ENCODE assay signal across 1 cellular context in the genomic region with DNA sequence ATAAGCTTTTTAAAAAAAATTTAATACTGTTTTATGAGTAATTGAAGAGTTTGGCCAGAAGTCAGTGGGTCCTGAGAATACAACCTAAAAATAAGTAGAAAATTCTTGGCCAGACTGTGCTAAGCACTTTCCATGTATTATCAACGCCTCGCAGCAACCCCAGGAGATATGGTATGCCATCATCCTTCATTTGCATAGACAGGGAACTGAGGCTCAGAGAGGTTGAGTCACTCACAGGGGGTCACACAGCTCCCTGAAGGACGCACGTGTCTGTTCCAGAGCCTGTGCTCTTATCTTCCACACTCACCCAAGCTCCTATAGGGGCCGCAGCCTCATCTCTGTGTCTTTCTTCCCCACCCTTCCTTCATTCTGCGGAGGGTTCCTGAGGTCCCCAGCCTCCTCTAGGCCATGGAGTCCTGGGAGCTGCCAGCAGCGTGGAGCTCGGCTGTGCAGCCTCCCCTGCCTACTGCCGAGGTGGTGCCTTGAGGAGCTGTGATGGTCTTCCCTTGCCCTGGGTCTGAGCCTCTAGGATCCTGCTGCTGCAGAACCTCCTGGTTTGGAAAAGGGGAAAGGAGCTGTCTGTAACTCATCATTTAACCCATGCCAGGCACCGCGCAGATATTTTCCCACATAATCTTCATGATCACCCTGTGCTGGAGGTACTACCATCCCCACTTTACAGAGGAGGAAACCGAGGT.
TF ChIP-seq lines count a peak whose summit lies in the region.

No MANE protein-coding gene starts in this region.

TF ChIP-seq in K562, 482 proteins besides CTCF, POLR2A, EP300 and RAD21 (continued from another document):
- TF ChIP-seq, protein P1, sequence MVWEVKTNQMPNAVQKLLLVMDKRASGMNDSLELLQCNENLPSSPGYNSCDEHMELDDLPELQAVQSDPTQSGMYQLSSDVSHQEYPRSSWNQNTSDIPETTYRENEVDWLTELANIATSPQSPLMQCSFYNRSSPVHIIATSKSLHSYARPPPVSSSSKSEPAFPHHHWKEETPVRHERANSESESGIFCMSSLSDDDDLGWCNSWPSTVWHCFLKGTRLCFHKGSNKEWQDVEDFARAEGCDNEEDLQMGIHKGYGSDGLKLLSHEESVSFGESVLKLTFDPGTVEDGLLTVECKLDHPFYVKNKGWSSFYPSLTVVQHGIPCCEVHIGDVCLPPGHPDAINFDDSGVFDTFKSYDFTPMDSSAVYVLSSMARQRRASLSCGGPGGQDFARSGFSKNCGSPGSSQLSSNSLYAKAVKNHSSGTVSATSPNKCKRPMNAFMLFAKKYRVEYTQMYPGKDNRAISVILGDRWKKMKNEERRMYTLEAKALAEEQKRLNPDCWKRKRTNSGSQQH (CRISPR knock-in tag; IDR thresholded peaks at IDR 0.05), result no peak
- TF ChIP-seq SIX5 (IDR thresholded peaks at IDR 0.05; ENCODE audit: borderline replicate concordance in 1 of 2, insufficient read depth in 1 of 2, low read depth in 1 of 2, low read length in 2 of 2) (no peak), PPARD (CRISPR knock-in tag; IDR thresholded peaks at IDR 0.05) (no peak), MAZ (CRISPR knock-in tag; conservative IDR thresholded peaks at IDR 0.05 in 1 of 2, IDR thresholded peaks at IDR 0.05 in 1 of 2) (0 out of 4 replicates have a peak, but pooled peaks of 1 of the 2 experiments have one; percentile 11), SIN3A (IDR thresholded peaks at IDR 0.05; ENCODE audit: borderline replicate concordance in 2 of 2, control insufficient read depth in 1 of 2, low read depth in 2 of 2, low read length in 2 of 2) (no peak), MYC (IDR thresholded peaks at IDR 0.05; ENCODE audit: low read depth, low read length) (0 out of 2 replicates have a peak, but pooled peaks have one; percentile 11), MYC (CRISPR knock-in tag; IDR thresholded peaks at IDR 0.05; ENCODE audit: borderline replicate concordance, low read depth) (no peak), ZNF57 (CRISPR knock-in tag; IDR thresholded peaks at IDR 0.05) (no peak), TAF1 (IDR thresholded peaks at IDR 0.05; ENCODE audit: control insufficient read depth, extremely low read depth, insufficient read depth, low read length, severe bottlenecking) (no peak), MEF2D (tag; conservative IDR thresholded peaks at IDR 0.05; ENCODE audit: low read depth) (no peak), BRF1 (IDR thresholded peaks at IDR 0.05; ENCODE audit: borderline replicate concordance, extremely low read depth, insufficient read length) (no peak), ZFPM2 (CRISPR knock-in tag; IDR thresholded peaks at IDR 0.05) (no peak), PHF21A (IDR thresholded peaks at IDR 0.05; ENCODE audit: borderline replicate concordance, low read depth) (no peak), BHLHE40 (IDR thresholded peaks at IDR 0.05; ENCODE audit: low read length) (peak; percentile 88), ARID1B (IDR thresholded peaks at IDR 0.05) (no peak), ZNF165 (CRISPR knock-in tag; IDR thresholded peaks at IDR 0.05; ENCODE audit: borderline replicate concordance) (no peak), KLF16 (IDR thresholded peaks at IDR 0.05) (no peak), HDGF (IDR thresholded peaks at IDR 0.05) (0 out of 2 replicates have a peak, but pooled peaks have one; percentile 48), RUNX1 (IDR thresholded peaks at IDR 0.05; ENCODE audit: low read depth) (no peak)
- TF ChIP-seq, protein P2, sequence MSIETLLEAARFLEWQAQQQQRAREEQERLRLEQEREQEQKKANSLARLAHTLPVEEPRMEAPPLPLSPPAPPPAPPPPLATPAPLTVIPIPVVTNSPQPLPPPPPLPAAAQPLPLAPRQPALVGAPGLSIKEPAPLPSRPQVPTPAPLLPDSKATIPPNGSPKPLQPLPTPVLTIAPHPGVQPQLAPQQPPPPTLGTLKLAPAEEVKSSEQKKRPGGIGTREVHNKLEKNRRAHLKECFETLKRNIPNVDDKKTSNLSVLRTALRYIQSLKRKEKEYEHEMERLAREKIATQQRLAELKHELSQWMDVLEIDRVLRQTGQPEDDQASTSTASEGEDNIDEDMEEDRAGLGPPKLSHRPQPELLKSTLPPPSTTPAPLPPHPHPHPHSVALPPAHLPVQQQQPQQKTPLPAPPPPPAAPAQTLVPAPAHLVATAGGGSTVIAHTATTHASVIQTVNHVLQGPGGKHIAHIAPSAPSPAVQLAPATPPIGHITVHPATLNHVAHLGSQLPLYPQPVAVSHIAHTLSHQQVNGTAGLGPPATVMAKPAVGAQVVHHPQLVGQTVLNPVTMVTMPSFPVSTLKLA (conservative IDR thresholded peaks at IDR 0.05), result peak; percentile 56 to 60
- TF ChIP-seq, protein P3, sequence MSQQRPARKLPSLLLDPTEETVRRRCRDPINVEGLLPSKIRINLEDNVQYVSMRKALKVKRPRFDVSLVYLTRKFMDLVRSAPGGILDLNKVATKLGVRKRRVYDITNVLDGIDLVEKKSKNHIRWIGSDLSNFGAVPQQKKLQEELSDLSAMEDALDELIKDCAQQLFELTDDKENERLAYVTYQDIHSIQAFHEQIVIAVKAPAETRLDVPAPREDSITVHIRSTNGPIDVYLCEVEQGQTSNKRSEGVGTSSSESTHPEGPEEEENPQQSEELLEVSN (IDR thresholded peaks at IDR 0.05; ENCODE audit: borderline replicate concordance in 1 of 2, extremely low read depth in 1 of 2, insufficient read depth in 1 of 2, insufficient read length in 1 of 2, low read depth in 1 of 2, low read length in 1 of 2, poor library complexity in 1 of 2, severe bottlenecking in 1 of 2), result peak in 1 of 2 experiments; percentile 25
- TF ChIP-seq, protein P4, sequence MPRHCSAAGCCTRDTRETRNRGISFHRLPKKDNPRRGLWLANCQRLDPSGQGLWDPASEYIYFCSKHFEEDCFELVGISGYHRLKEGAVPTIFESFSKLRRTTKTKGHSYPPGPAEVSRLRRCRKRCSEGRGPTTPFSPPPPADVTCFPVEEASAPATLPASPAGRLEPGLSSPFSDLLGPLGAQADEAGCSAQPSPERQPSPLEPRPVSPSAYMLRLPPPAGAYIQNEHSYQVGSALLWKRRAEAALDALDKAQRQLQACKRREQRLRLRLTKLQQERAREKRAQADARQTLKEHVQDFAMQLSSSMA (CRISPR knock-in tag; IDR thresholded peaks at IDR 0.05), result no peak
- TF ChIP-seq, protein P5, sequence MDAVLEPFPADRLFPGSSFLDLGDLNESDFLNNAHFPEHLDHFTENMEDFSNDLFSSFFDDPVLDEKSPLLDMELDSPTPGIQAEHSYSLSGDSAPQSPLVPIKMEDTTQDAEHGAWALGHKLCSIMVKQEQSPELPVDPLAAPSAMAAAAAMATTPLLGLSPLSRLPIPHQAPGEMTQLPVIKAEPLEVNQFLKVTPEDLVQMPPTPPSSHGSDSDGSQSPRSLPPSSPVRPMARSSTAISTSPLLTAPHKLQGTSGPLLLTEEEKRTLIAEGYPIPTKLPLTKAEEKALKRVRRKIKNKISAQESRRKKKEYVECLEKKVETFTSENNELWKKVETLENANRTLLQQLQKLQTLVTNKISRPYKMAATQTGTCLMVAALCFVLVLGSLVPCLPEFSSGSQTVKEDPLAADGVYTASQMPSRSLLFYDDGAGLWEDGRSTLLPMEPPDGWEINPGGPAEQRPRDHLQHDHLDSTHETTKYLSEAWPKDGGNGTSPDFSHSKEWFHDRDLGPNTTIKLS (IDR thresholded peaks at IDR 0.05; ENCODE audit: borderline replicate concordance, low read depth), result no peak
- TF ChIP-seq, protein P6, sequence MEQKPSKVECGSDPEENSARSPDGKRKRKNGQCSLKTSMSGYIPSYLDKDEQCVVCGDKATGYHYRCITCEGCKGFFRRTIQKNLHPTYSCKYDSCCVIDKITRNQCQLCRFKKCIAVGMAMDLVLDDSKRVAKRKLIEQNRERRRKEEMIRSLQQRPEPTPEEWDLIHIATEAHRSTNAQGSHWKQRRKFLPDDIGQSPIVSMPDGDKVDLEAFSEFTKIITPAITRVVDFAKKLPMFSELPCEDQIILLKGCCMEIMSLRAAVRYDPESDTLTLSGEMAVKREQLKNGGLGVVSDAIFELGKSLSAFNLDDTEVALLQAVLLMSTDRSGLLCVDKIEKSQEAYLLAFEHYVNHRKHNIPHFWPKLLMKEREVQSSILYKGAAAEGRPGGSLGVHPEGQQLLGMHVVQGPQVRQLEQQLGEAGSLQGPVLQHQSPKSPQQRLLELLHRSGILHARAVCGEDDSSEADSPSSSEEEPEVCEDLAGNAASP (IDR thresholded peaks at IDR 0.05), result no peak
- TF ChIP-seq, protein P7, sequence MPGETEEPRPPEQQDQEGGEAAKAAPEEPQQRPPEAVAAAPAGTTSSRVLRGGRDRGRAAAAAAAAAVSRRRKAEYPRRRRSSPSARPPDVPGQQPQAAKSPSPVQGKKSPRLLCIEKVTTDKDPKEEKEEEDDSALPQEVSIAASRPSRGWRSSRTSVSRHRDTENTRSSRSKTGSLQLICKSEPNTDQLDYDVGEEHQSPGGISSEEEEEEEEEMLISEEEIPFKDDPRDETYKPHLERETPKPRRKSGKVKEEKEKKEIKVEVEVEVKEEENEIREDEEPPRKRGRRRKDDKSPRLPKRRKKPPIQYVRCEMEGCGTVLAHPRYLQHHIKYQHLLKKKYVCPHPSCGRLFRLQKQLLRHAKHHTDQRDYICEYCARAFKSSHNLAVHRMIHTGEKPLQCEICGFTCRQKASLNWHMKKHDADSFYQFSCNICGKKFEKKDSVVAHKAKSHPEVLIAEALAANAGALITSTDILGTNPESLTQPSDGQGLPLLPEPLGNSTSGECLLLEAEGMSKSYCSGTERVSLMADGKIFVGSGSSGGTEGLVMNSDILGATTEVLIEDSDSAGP (CRISPR knock-in tag; IDR thresholded peaks at IDR 0.05), result no peak
